In genomic region chr3:40628984-40629383, GRCh38 we compare ENCODE assay signal across 11 cellular contexts.
"Had no signal": no experiment of that assay in that cellular context is flagged by ENCODE, and none has a peak within 500 bp of the region (broad histone marks: within the 10 kb centered on the region; RNA-seq: fewer than 3 reads in every experiment).

No MANE protein-coding gene starts in this region.

- H3K4me1 ChIP-seq: HAP-1 had no signal

- H3K9ac ChIP-seq: GM23248 had no signal

- H3K4me1 Mint-ChIP-seq: GM23338 had no signal

- DNase-seq: GM23248, GOT3, H7, H9, HCEC 1CT, HFFc6 had no signal

- ATAC-seq: GM23338, HCT116 had no signal

- H3K4me3 ChIP-seq: GM23248, GM23338, HAP-1 had no signal

- FAIRE-seq: H1, H54 had no signal

- H3K4me3 Mint-ChIP-seq: GM23338, H9, HFFc6 had no signal

- H3K27ac ChIP-seq: GM23248 had no signal

- H3K27ac Mint-ChIP-seq: GM23338, H9, HFFc6 had no signal

- H2AFZ ChIP-seq: GM23248, GM23338 had no signal

- H3K4me2 ChIP-seq: GM23338 had no signal

- H3K36me3 ChIP-seq: HAP-1 had no signal
